9 cellular contexts compared by ENCODE assay signal in genomic region chr1:154669464-154670282, GRCh38.
A peak's percentile ranks its signal among the peaks of the same experiment; 100 is the strongest.
DNase-seq lines count a peak whose midpoint lies in the region; ATAC-seq and TF ChIP-seq lines count a peak whose summit lies in the region.
"Had no signal": no experiment of that assay in that cellular context is flagged by ENCODE, and none has a peak within 500 bp of the region (broad histone marks: within the 10 kb centered on the region; RNA-seq: fewer than 3 reads in every experiment).

No MANE protein-coding gene starts in this region.

- TF ChIP-seq POLR2A in NB4 (IDR thresholded peaks at IDR 0.05; ENCODE audit: extremely low read depth, insufficient read length): no peak

- H3K36me3 Mint-ChIP-seq in activated naive CD4-positive, alpha-beta T cell treated with anti-CD3 and anti-CD28 coated beads, Interleukin-2, amount 10 ng/mL, durations not matched to agents 7 days and 5 days: no peaks in the 10 kb centered on the region
- no peaks in the 10 kb centered on the region for H3K36me3 Mint-ChIP-seq in glutamatergic neuron (ENCODE audit: unreplicated experiment)

- intact Hi-C loops in upper lobe of right lung (cut with DNase I): loop anchor here (10.0 kb wide), 1 partner anchor 205 kb away; the partner anchor contains the start of gene KCNN3

- H3K9me3 Mint-ChIP-seq in activated naive CD4-positive, alpha-beta T cell treated with anti-CD3 and anti-CD28 coated beads, Interleukin-2, amount 10 ng/mL, durations not matched to agents 7 days and 5 days: peaks cover 3% of the 10 kb centered on the region
- H3K9me3 Mint-ChIP-seq in glutamatergic neuron (ENCODE audit: unreplicated experiment): no peaks in the 10 kb centered on the region

- no peaks in the 10 kb centered on the region for H3K4me1 ChIP-seq in upper lobe of right lung
- H3K4me1 ChIP-seq: BLaER1 had no signal

- no peak overlapping the region for H3K4me3 ChIP-seq in NB4 (ENCODE audit: low read depth, low read length)
- H3K4me3 ChIP-seq in upper lobe of right lung: no peak overlapping the region
- H3K4me3 ChIP-seq: BLaER1 had no signal

- no peaks in the 10 kb centered on the region for H3K27me3 Mint-ChIP-seq in activated naive CD4-positive, alpha-beta T cell treated with anti-CD3 and anti-CD28 coated beads, Interleukin-2, amount 10 ng/mL, durations not matched to agents 7 days and 5 days
- peaks cover 2% of the 10 kb centered on the region for H3K27me3 Mint-ChIP-seq in glutamatergic neuron (ENCODE audit: unreplicated experiment)

- peak; percentile 67 for DNase-seq in activated gamma-delta T cell treated with Interleukin-2 at 50 U/mL for 16 hours
- DNase-seq in activated gamma-delta T cell (lab: John Stamatoyannopoulos, UW): no peak
- DNase-seq in NB4 (ENCODE audit: low read depth): peak; percentile 84
- DNase-seq in SK-N-DZ (ENCODE audit: low spot score): peak; percentile 72
- peak; percentile 87 for DNase-seq in activated naive CD4-positive, alpha-beta T cell treated with anti-CD3 and anti-CD28 coated beads, Interleukin-2, amount 10 ng/mL, durations not matched to agents 7 days and 5 days
- DNase-seq in glutamatergic neuron: peak; percentile 78
- peak; percentile 86 for DNase-seq in pons (ENCODE audit: low spot score)
- peak; percentile 81 for DNase-seq in upper lobe of right lung

- ATAC-seq in upper lobe of right lung: peak; percentile 100

- H3K36me3 ChIP-seq in upper lobe of right lung: no peaks in the 10 kb centered on the region
- H3K36me3 ChIP-seq: BLaER1 had no signal

- TF ChIP-seq CTCF in NB4 (IDR thresholded peaks at IDR 0.05; ENCODE audit: low read depth, low read length) (peak; percentile 75), glutamatergic neuron (IDR thresholded peaks at IDR 0.05; ENCODE audit: partially characterized antibody, unreplicated experiment) (peak; percentile 49), upper lobe of right lung (IDR thresholded peaks at IDR 0.05) (peak; percentile 76)

- no peaks in the 10 kb centered on the region for H3K27me3 ChIP-seq in upper lobe of right lung
- H3K27me3 ChIP-seq: BLaER1 had no signal

- peaks cover 15% of the 10 kb centered on the region for H3K4me1 Mint-ChIP-seq in activated naive CD4-positive, alpha-beta T cell treated with anti-CD3 and anti-CD28 coated beads, Interleukin-2, amount 10 ng/mL, durations not matched to agents 7 days and 5 days
- H3K4me1 Mint-ChIP-seq in glutamatergic neuron (ENCODE audit: low read depth, unreplicated experiment): peaks cover 3% of the 10 kb centered on the region

- no peak overlapping the region for H3K4me3 Mint-ChIP-seq in activated naive CD4-positive, alpha-beta T cell treated with anti-CD3 and anti-CD28 coated beads, Interleukin-2, amount 10 ng/mL, durations not matched to agents 7 days and 5 days
- no peak overlapping the region for H3K4me3 Mint-ChIP-seq in glutamatergic neuron (ENCODE audit: unreplicated experiment)

- H3K9me3 ChIP-seq in upper lobe of right lung: no peaks in the 10 kb centered on the region
- H3K9me3 ChIP-seq: BLaER1 had no signal

- CTCF ChIA-PET in activated naive CD4-positive, alpha-beta T cell treated with anti-CD3 and anti-CD28 coated beads, Interleukin-2, amount 10 ng/mL, durations not matched to agents 7 days and 5 days (lab: Charles Lee): interaction anchor here (0.6 to 5.6 kb wide), 39 partner anchors 10 to 390 kb away, joined by 3 to 50 read pairs (median 5); partner anchors contain the start of genes KCNN3, PBXIP1 and PMVK

- H3K27ac ChIP-seq in upper lobe of right lung: no peak overlapping the region
- H3K27ac ChIP-seq: BLaER1 had no signal

- H3K27ac Mint-ChIP-seq in activated naive CD4-positive, alpha-beta T cell treated with anti-CD3 and anti-CD28 coated beads, Interleukin-2, amount 10 ng/mL, durations not matched to agents 7 days and 5 days: no peak overlapping the region
- H3K27ac Mint-ChIP-seq in glutamatergic neuron (ENCODE audit: unreplicated experiment): no peak overlapping the region
